ENCODE assay signal across 26 cellular contexts in genomic region chr6:135633573-135633972, GRCh38.
A peak's percentile ranks its signal among the peaks of the same experiment; 100 is the strongest.
DNase-seq lines count a peak whose midpoint lies in the region; ATAC-seq and TF ChIP-seq lines count a peak whose summit lies in the region.
"Had no signal": no experiment of that assay in that cellular context is flagged by ENCODE, and none has a peak within 500 bp of the region (broad histone marks: within the 10 kb centered on the region; RNA-seq: fewer than 3 reads in every experiment).

No MANE protein-coding gene starts in this region.

- H2AFZ ChIP-seq in PC-9: peak overlapping the region; percentile 9; the same call in 1 of the 2 replicates

- intact Hi-C loops in PC-9 (cut with micrococcal nuclease; ENCODE audit: unreplicated experiment) (no loop called here), right lobe of liver (cut with DNase I) (no loop called here)

- no peaks in the 10 kb centered on the region; the same call in 1 of the 2 replicates for H4K20me1 ChIP-seq in PC-9 (ENCODE audit: insufficient read depth)

- H3K9me2 ChIP-seq in PC-9 (ENCODE audit: insufficient read depth): 0 out of 2 replicates have a peak, but pooled peaks cover 10% of the 10 kb centered on the region

- H3K36me3 ChIP-seq in PC-9 (ENCODE audit: low read depth): no peaks in the 10 kb centered on the region
- no peaks in the 10 kb centered on the region for H3K36me3 ChIP-seq in right lobe of liver
- H3K36me3 ChIP-seq: BE2C had no signal

- H3K4me3 ChIP-seq in PC-9: no peak overlapping the region
- H3K4me3 ChIP-seq in right lobe of liver: no peak overlapping the region

- ATAC-seq in right lobe of liver: peak in 3 of 4 donors; percentile 18 to 62 (median 58)
- ATAC-seq: Panc1 had no signal

- TF ChIP-seq CTCF in PC-9 (conservative IDR thresholded peaks at IDR 0.05) (no peak), right lobe of liver (IDR thresholded peaks at IDR 0.05) (no peak)

- H3F3A ChIP-seq in PC-9 (ENCODE audit: insufficient read depth, low read depth): no peaks in the 10 kb centered on the region; the same call in 1 of the 2 replicates

- 36% methylated on average over 2 of the region's 2 CpGs for WGBS in right lobe of liver (ENCODE audit: insufficient coverage, low coverage, low lambda C conversion rate, missing lambda C conversion rate)

- DNase-seq in NCI-H1694 treated with DMSO at 0.1 percent for 48 hours (lab: John Stamatoyannopoulos, UW) (peak; percentile 56), NCI-H1694 (lab: John Stamatoyannopoulos, UW) (no peak), NCI-H1092 (lab: John Stamatoyannopoulos, UW) (peak; percentile 26), PC-9 (no peak), right lobe of liver (no peak), 8988T (no peak), NCI-H345 (lab: John Stamatoyannopoulos, UW) (no peak)
- no peak for DNase-seq in stimulated activated CD8-positive, alpha-beta memory T cell treated with anti-CD3 and anti-CD28 coated beads, Interleukin-4, amount 100 ng/mL, for 48 hours
- DNase-seq: ACHN; BE2C; CD8-positive, alpha-beta memory T cell; DMS153; DND-41; H7; KBM-7; MV-4-11; NCI-H187; NCI-H2107; NCI-H226; NCI-H524; NCI-H774; SHP77; T-helper 1 cell had no signal

- CTCF ChIA-PET in PC-9 (lab: Charles Lee): interaction anchor here (0.5 kb wide), 1 partner anchor 274 kb away, joined by 3 read pairs; no protein-coding TSS in a partner anchor

- no peaks in the 10 kb centered on the region for H3K4me1 ChIP-seq in PC-9 (replicated peaks; ENCODE audit: insufficient read depth)
- no peaks in the 10 kb centered on the region for H3K4me1 ChIP-seq in right lobe of liver
- H3K4me1 ChIP-seq: BE2C had no signal

- BruUV-seq in PC-9 (replicated peaks; lab: Mats Ljungman, UMichigan): no TSS peak

- no peak for TF ChIP-seq POLR2A in right lobe of liver (IDR thresholded peaks at IDR 0.05)

- H3K27ac ChIP-seq in PC-9: no peak overlapping the region
- H3K27ac ChIP-seq in right lobe of liver: no peak overlapping the region
- H3K27ac ChIP-seq: 22Rv1, RWPE1 had no signal

- H3K27me3 ChIP-seq in PC-9 (ENCODE audit: insufficient read depth, low read depth) (no peaks in the 10 kb centered on the region), right lobe of liver (no peaks in the 10 kb centered on the region)
- H3K27me3 ChIP-seq: BE2C had no signal

- POLR2A ChIA-PET in PC-9 (lab: Charles Lee; ENCODE audit: unreplicated experiment): no interaction called here

- no peaks in the 10 kb centered on the region for H3K9me3 ChIP-seq in PC-9 (ENCODE audit: insufficient read depth, low read depth)
- H3K9me3 ChIP-seq in right lobe of liver: no peaks in the 10 kb centered on the region
- H3K9me3 ChIP-seq: BE2C had no signal

- H3K79me2 ChIP-seq in PC-9 (ENCODE audit: low read depth): no peaks in the 10 kb centered on the region

- no peak overlapping the region for H3K4me2 ChIP-seq in PC-9

Comparison
In these comparisons a context has a peak if more than half of its experiments do, and no peak if none do; other contexts are left out.
1. DNase-seq: peak in NCI-H1694 treated with DMSO at 0.1 percent for 48 hours (single experiment) and NCI-H1092 (single experiment); none in NCI-H1694 (single experiment), PC-9 (0 of 2), right lobe of liver (0 of 3), 8988T (single experiment), stimulated activated CD8-positive, alpha-beta memory T cell treated with anti-CD3 and anti-CD28 coated beads, Interleukin-4, amount 100 ng/mL, for 48 hours (single experiment) and NCI-H345 (single experiment).